ENCODE assay signal across 1 cellular context in the genomic region with DNA sequence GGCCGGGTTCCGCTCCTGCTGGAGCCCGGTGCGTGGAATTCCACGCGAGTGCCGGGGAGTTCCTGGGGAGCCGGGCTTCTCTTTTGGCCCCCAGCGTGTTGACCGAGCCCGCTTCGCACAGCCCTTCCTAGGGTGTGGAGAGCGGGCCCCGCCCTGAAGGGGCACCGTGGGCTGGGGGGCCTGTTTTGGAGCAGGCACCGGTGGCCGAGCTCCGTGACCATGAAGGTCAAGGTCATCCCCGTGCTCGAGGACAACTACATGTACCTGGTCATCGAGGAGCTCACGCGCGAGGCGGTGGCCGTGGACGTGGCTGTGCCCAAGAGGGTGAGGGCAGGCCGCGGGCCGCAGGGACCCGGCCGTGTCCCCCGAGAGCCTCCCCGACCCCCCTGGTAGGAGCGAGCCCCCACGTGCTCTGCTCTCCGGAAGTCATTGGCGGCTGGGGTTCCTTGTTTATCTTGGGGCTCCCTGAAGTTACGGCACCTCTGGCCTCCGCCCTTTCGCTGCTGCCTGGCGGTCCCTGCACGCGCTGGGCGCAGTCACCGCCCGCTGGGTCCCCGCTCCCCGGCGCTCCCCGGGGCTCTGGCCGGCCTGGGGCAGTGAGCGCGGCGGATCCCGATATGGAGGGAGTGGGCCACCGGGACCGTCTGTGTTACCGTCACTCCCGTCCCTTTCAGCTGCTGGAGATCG.
TF ChIP-seq lines count a peak whose summit lies in the region.

No MANE protein-coding gene starts in this region.

TF ChIP-seq in SK-N-SH treated with all-trans-retinoic acid at 6 μM for 48 hours, 23 proteins besides CTCF, POLR2A, EP300 and RAD21 (continued from another document):
- no peak for TF ChIP-seq ISL1 (CRISPR knock-in tag; IDR thresholded peaks at IDR 0.05)
